ENCODE assay signal across 8 cellular contexts in genomic region chr4:22539251-22539650, GRCh38.
"Had no signal": no experiment of that assay in that cellular context is flagged by ENCODE, and none has a peak within 500 bp of the region (broad histone marks: within the 10 kb centered on the region; RNA-seq: fewer than 3 reads in every experiment).

No MANE protein-coding gene starts in this region.

- DNase-seq: GM23248, GOT3, H7, H9, HCEC 1CT, HFFc6 had no signal

- ATAC-seq: GM23338, HCT116 had no signal
